ENCODE assay signal across 23 cellular contexts in the genomic region with DNA sequence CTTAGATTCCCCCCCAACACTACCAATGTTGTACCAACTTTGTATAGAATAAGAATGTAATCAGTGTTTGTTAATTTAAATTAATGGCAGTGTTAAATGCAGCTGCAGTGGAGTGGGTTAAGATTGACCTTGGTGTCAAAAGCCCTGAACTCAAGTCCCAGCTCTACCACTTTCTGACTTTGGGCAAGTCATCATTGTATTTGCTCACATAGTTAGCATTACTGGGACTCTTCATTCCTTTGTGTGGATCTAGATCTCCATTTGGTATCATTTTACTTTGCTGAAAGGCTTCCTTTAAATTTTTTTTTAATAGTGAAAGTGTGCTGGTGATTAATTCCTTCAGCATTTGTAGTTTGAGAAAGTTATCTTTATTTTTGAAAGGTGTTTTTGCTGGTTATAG. TPM values are rescaled to one million over a fixed set of nuclear protein-coding genes. Genes with fewer than 3 reads are reported as not detected.
"Had no signal": no experiment of that assay in that cellular context is flagged by ENCODE, and none has a peak within 500 bp of the region (broad histone marks: within the 10 kb centered on the region; RNA-seq: fewer than 3 reads in every experiment).

No MANE protein-coding gene starts in this region.

- H3K36me3 ChIP-seq: SJSA1 had no signal

- H3K27ac ChIP-seq: KMS-11, SJSA1, SK-N-MC had no signal

- H3K9ac ChIP-seq: KMS-11 had no signal

- FAIRE-seq: K562, RCC 7860 had no signal

- H3K4me3 Mint-ChIP-seq: IgD-negative memory B cell had no signal

- H3K4me3 ChIP-seq: K562, SJSA1, SK-N-MC had no signal

- H3K4me1 ChIP-seq: SJSA1 had no signal

- H3K9me3 ChIP-seq: SJSA1 had no signal

- ATAC-seq: K562 had no signal

- H3K4me1 Mint-ChIP-seq: IgD-negative memory B cell had no signal

- H3K27ac Mint-ChIP-seq: IgD-negative memory B cell had no signal

- H3K4me2 ChIP-seq: KMS-11 had no signal

- DNase-seq: Kasumi-1, MM.1S, NCI-H1092 treated with DMSO at 0.1 percent for 48 hours, NCI-H1436, NCI-H187, NCI-H2029, NCI-H2081 treated with DMSO at 0.1 percent for 48 hours, NCI-H2171, NCI-H226, NCI-H446, NCI-H510A, NCI-H524 treated with DMSO at 0.1 percent for 48 hours, NCI-H69, NCI-H774, Right ventricle myocardium superior, RPMI8226, SIG-M5 had no signal

RNA-seq across cellular contexts. Expression of gene ZNF697, which starts 41.4 kb away (rescaled TPM):
- polyA plus RNA-seq: IgD-negative memory B cell had no signal
